In the genomic region with DNA sequence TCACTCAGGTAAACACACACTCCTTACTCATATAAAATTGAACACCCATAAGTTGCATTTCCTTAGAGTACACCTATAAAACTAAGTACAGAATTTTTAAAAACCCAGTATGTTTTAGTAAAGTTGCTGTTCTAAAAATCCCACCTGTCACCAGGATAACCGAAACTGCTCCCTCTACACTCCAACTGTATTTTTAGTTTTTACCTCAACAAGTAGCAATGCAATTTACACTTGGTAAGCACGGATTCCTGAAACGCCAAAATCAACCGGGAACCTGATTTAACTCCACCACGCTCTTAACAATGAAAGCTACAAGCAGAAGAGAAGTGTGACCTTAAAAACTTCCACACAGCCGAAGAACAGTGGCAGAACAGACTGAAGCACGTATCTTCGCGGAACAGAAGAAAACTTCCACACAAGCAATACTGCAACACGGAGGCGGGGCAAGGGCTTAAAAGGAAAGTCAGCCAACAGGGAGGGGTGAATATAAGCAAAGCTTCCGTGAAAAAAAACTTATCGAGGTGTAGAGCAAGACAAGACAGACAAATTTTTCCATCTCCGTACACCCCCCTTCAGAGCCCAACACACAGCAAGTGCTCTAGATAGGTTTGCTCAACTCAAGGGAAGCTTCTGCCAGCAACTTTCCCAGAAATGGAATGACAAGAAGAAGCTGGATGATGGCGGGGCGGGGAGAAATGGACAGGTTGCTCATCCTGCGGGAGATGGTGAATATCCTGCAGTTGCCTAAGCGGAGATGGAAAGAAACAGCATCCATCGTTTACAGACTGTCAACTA, we compare ENCODE assay signal across 8 cellular contexts. TPM values are rescaled to one million over a fixed set of nuclear protein-coding genes. Genes with fewer than 3 reads are reported as not detected.
DNase-seq lines count a peak whose midpoint lies in the region; ATAC-seq and TF ChIP-seq lines count a peak whose summit lies in the region.

No MANE protein-coding gene starts in this region.

- peaks cover 62% of the 10 kb centered on the region for H3K79me2 ChIP-seq in osteoblast (ENCODE audit: insufficient read depth, low read length)

- H3K4me3 ChIP-seq in osteoblast (ENCODE audit: insufficient read depth, low read length) = peak overlapping the region; percentile 76
- peak overlapping the region; percentile 86 for H3K4me3 ChIP-seq in thymus (ENCODE audit: low read length)

- CTCF ChIA-PET in RWPE1 (lab: Yijun Ruan, JAX) = interaction anchor here (1.1 kb wide), 1 partner anchor 30 kb away, joined by 4 read pairs; no protein-coding TSS in a partner anchor

- no peaks in the 10 kb centered on the region for H3K36me3 ChIP-seq in osteoblast (ENCODE audit: insufficient read depth, low read length)
- H3K36me3 ChIP-seq in thymus (ENCODE audit: control insufficient read depth, insufficient read depth) = no peaks in the 10 kb centered on the region

- ATAC-seq in GM18511 (IDR thresholded peaks at IDR 0.05; ENCODE audit: unreplicated experiment) = no peak

- no peaks in the 10 kb centered on the region for H3K27me3 ChIP-seq in osteoblast (ENCODE audit: insufficient read depth, low read length)
- no peaks in the 10 kb centered on the region for H3K27me3 ChIP-seq in thymus (ENCODE audit: control insufficient read depth, insufficient read depth)

- H2AFZ ChIP-seq in osteoblast (ENCODE audit: low read length) = peak overlapping the region; percentile 83

- peak overlapping the region; percentile 89 for H3K4me2 ChIP-seq in osteoblast (ENCODE audit: insufficient read depth, low read length)

- peak overlapping the region; percentile 86 for H3K27ac ChIP-seq in RWPE1
- peak overlapping the region; percentile 53 for H3K27ac ChIP-seq in osteoblast (ENCODE audit: low read depth, low read length)
- peak overlapping the region; percentile 90 for H3K27ac ChIP-seq in thymus (ENCODE audit: low read depth)

- H4K20me1 ChIP-seq in osteoblast (ENCODE audit: insufficient read depth, low read length) = peaks cover 42% of the 10 kb centered on the region

- WGBS in thymus = 1% methylated on average over 19 of the region's 19 CpGs

- POLR2A ChIA-PET in RWPE1 (lab: Yijun Ruan, JAX; ENCODE audit: low non-redundant PET) = interaction anchor here (0.5 kb wide), 2 partner anchors 19 to 20 kb away, joined by 3 to 4 read pairs; no protein-coding TSS in a partner anchor

- TF ChIP-seq CTCF in RWPE1 (conservative IDR thresholded peaks at IDR 0.05; ENCODE audit: low read depth) (no peak), osteoblast (IDR thresholded peaks at IDR 0.05; ENCODE audit: extremely low read depth, low read depth, low read length) (no peak)

- H3K4me1 ChIP-seq in osteoblast (ENCODE audit: insufficient read depth, low read length) (peaks cover 10% of the 10 kb centered on the region), thymus (ENCODE audit: control insufficient read depth, insufficient read depth, low read length) (peaks cover 7% of the 10 kb centered on the region)

- H3K9me3 ChIP-seq in osteoblast (ENCODE audit: low read depth, low read length) (no peaks in the 10 kb centered on the region), thymus (ENCODE audit: control insufficient read depth) (no peaks in the 10 kb centered on the region)

- DNase-seq in activated gamma-delta T cell treated with Interleukin-2 at 50 U/mL for 16 hours (peak; percentile 47), activated gamma-delta T cell (lab: John Stamatoyannopoulos, UW) (no peak), RWPE1 (ENCODE audit: low spot score) (peak; percentile 79), foreskin melanocyte (peak; percentile 39), osteoblast (ENCODE audit: insufficient read length, low spot score, missing footprints) (peak; percentile 86)
- peak; percentile 89 for DNase-seq in activated effector memory CD4-positive, alpha-beta T cell treated with anti-CD3 and anti-CD28 coated beads, Interleukin-2, amount 50 U/mL, for 16 hours

RNA-seq across cellular contexts. Expression of a gene that starts 1.4 kb away (rescaled TPM):
- 64.8 and 68.7 TPM in 2 replicates for total RNA-seq in osteoblast
- 52.8 TPM for polyA plus RNA-seq in thymus

RNA-seq across cellular contexts. Expression of a gene that starts 32.5 kb away (rescaled TPM):
- 33.6 and 34.0 TPM in 2 replicates for total RNA-seq in osteoblast
- polyA plus RNA-seq in thymus = 34.0 TPM
